Comparison of ENCODE assay signal across 1 cellular context in genomic region chr20:47385968-47386367, GRCh38.
A peak's percentile ranks its signal among the peaks of the same experiment; 100 is the strongest.
TF ChIP-seq lines count a peak whose summit lies in the region.

No MANE protein-coding gene starts in this region.

TF ChIP-seq in HepG2, 621 proteins besides CTCF, POLR2A, EP300 and RAD21:
- TF ChIP-seq ZNF121 (CRISPR knock-in tag; IDR thresholded peaks at IDR 0.05) (peak; percentile 32; the same call in 1 of the 2 replicates), ZNF770 (CRISPR knock-in tag; IDR thresholded peaks at IDR 0.05) (peak; percentile 61)
TF ChIP-seq in HepG2: peak in this region for 2; not testable (repeated sequence) for 619.
